ENCODE assay signal across 19 cellular contexts in the genomic region with DNA sequence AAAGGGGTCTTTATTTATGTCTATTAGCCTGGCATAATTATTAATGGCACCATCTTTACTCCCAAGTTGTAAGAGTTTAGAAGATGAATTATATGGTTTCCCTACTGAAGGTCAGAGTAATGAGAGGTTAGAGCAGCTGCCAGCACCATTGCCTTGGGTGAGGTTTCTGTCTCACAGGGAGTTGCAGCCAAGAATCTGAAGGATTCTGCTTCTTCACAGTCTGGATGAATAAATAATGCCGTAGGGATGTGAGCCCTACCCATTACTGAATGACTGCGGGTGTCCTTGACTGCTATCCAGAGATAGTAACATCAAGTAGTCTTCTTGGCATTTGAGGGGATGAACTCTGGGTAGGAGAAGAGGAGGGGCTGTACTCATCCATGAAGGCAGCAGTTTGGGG. TPM values are rescaled to one million over a fixed set of nuclear protein-coding genes. Genes with fewer than 3 reads are reported as not detected.
"Had no signal": no experiment of that assay in that cellular context is flagged by ENCODE, and none has a peak within 500 bp of the region (broad histone marks: within the 10 kb centered on the region; RNA-seq: fewer than 3 reads in every experiment).

No MANE protein-coding gene starts in this region.

- ATAC-seq: body of pancreas; pancreas; stimulated activated effector memory CD8-positive, alpha-beta T cell treated with anti-CD3 and anti-CD28 coated beads, Interleukin-12 subunit alpha, Interleukin-12 subunit beta, amount 100 ng/mL, for 72 hours had no signal

- H3K9me3 ChIP-seq: body of pancreas, esophagus squamous epithelium, pancreas, tibial artery, uterus had no signal

- H3K4me3 ChIP-seq: body of pancreas, coronary artery, esophagus squamous epithelium, pancreas, tibial artery, uterus had no signal

- DNase-seq: activated CD4-positive, alpha-beta T cell treated with anti-CD3 and anti-CD28 coated beads for 1 hour; activated CD4-positive, alpha-beta T cell treated with anti-CD3 and anti-CD28 coated beads, Interleukin-2, amount 50 U/mL, for 4 hours; activated T-cell treated with anti-CD3 and anti-CD28 coated beads, Interleukin-2, amount 50 U/mL, for 1 hour; amniotic stem cell; body of pancreas; esophagus squamous epithelium; foreskin melanocyte; head of caudate nucleus; kidney glomerular epithelial cell; mesendoderm; pancreas; T-helper 1 cell; tibial artery had no signal

- H3K27me3 ChIP-seq: body of pancreas, esophagus squamous epithelium, pancreas, tibial artery, uterus had no signal

- H3K4me1 ChIP-seq: pancreas, tibial artery, uterus had no signal

- H3K36me3 ChIP-seq: esophagus squamous epithelium, pancreas, tibial artery, uterus had no signal

- H3K27ac ChIP-seq: body of pancreas, coronary artery, esophagus squamous epithelium, pancreas, tibial artery, VCaP had no signal

RNA-seq across cellular contexts. Expression of a gene that starts 52.8 kb away (rescaled TPM):
- total RNA-seq: body of pancreas, esophagus squamous epithelium, lower leg skin, neural crest cell, pancreas, uterus had no signal
